20 cellular contexts compared by ENCODE assay signal in genomic region chr2:239574434-239575156, GRCh38.
A peak's percentile ranks its signal among the peaks of the same experiment; 100 is the strongest.
DNase-seq lines count a peak whose midpoint lies in the region; ATAC-seq and TF ChIP-seq lines count a peak whose summit lies in the region.
"Had no signal": no experiment of that assay in that cellular context is flagged by ENCODE, and none has a peak within 500 bp of the region (broad histone marks: within the 10 kb centered on the region; RNA-seq: fewer than 3 reads in every experiment).

No MANE protein-coding gene starts in this region.

- H3K9me3 Mint-ChIP-seq in nephron progenitor cell: peaks cover 5% of the 10 kb centered on the region
- H3K9me3 Mint-ChIP-seq in glutamatergic neuron (ENCODE audit: unreplicated experiment): peaks cover 5% of the 10 kb centered on the region

- H3K27ac Mint-ChIP-seq in nephron progenitor cell (no peak overlapping the region), glutamatergic neuron (ENCODE audit: unreplicated experiment) (no peak overlapping the region)
- H3K27ac Mint-ChIP-seq: CD4-positive, alpha-beta memory T cell had no signal

- DNase-seq in RPMI7951 (ENCODE audit: low read depth) (peak; percentile 55), fibroblast of the aortic adventitia (ENCODE audit: low read depth) (peak; percentile 41), nephron progenitor cell (peak; percentile 26), glutamatergic neuron (no peak)
- DNase-seq: activated naive CD4-positive, alpha-beta T cell; adrenal gland; brain microvascular endothelial cell; CD4-positive, alpha-beta memory T cell; effector memory CD4-positive, alpha-beta T cell; GF-D8; NCI-H1048; NCI-H187 treated with DMSO at 0.1 percent for 48 hours; NCI-H526 treated with DMSO at 0.1 percent for 48 hours; stimulated activated naive CD8-positive, alpha-beta T cell treated with anti-CD3 and anti-CD28 coated beads, Interleukin-15, amount 100 ng/mL, for 72 hours; T-helper 2 cell had no signal

- H3K36me3 Mint-ChIP-seq in nephron progenitor cell (ENCODE audit: low read depth): no peaks in the 10 kb centered on the region
- H3K36me3 Mint-ChIP-seq in glutamatergic neuron (ENCODE audit: unreplicated experiment): no peaks in the 10 kb centered on the region
- H3K36me3 Mint-ChIP-seq: CD4-positive, alpha-beta memory T cell had no signal

- peak overlapping the region; percentile 13 for H3K27ac ChIP-seq in temporal lobe (ENCODE audit: low read depth, low read length)
- H3K27ac ChIP-seq: adrenal gland, brain microvascular endothelial cell, tibial nerve had no signal

- no peak for ATAC-seq in HG03108 (IDR thresholded peaks at IDR 0.05; ENCODE audit: unreplicated experiment)
- no peak for ATAC-seq in HG03378 (IDR thresholded peaks at IDR 0.05; ENCODE audit: unreplicated experiment)
- ATAC-seq: esophagus mucosa; stimulated activated naive CD8-positive, alpha-beta T cell treated with anti-CD3 and anti-CD28 coated beads, Interleukin-15, amount 100 ng/mL, for 72 hours had no signal

- H3K27me3 Mint-ChIP-seq in nephron progenitor cell (ENCODE audit: low read depth, poor library complexity) (peaks cover 16% of the 10 kb centered on the region), glutamatergic neuron (ENCODE audit: unreplicated experiment) (no peaks in the 10 kb centered on the region)
- H3K27me3 Mint-ChIP-seq: CD4-positive, alpha-beta memory T cell; stimulated activated naive CD8-positive, alpha-beta T cell treated with anti-CD3 and anti-CD28 coated beads, Interleukin-15, amount 100 ng/mL, for 72 hours had no signal

- H3K4me1 Mint-ChIP-seq in nephron progenitor cell (peaks cover 20% of the 10 kb centered on the region), glutamatergic neuron (ENCODE audit: low read depth, unreplicated experiment) (peaks cover 2% of the 10 kb centered on the region)
- H3K4me1 Mint-ChIP-seq: CD4-positive, alpha-beta memory T cell had no signal

- H3K4me3 Mint-ChIP-seq in nephron progenitor cell: no peak overlapping the region
- H3K4me3 Mint-ChIP-seq in glutamatergic neuron (ENCODE audit: unreplicated experiment): no peak overlapping the region
- H3K4me3 Mint-ChIP-seq: CD4-positive, alpha-beta memory T cell; stimulated activated naive CD8-positive, alpha-beta T cell treated with anti-CD3 and anti-CD28 coated beads, Interleukin-15, amount 100 ng/mL, for 72 hours had no signal

- TF ChIP-seq CTCF in fibroblast of the aortic adventitia (IDR thresholded peaks at IDR 0.05; ENCODE audit: insufficient read depth, low read length): no peak
- TF ChIP-seq CTCF in nephron progenitor cell (IDR thresholded peaks at IDR 0.05): no peak
- TF ChIP-seq CTCF in glutamatergic neuron (IDR thresholded peaks at IDR 0.05; ENCODE audit: partially characterized antibody, unreplicated experiment): no peak

- H3K4me3 ChIP-seq in fibroblast of the aortic adventitia (ENCODE audit: low read depth, low read length): no peak overlapping the region
- H3K4me3 ChIP-seq: adrenal gland, tibial nerve had no signal
